In the genomic region with DNA sequence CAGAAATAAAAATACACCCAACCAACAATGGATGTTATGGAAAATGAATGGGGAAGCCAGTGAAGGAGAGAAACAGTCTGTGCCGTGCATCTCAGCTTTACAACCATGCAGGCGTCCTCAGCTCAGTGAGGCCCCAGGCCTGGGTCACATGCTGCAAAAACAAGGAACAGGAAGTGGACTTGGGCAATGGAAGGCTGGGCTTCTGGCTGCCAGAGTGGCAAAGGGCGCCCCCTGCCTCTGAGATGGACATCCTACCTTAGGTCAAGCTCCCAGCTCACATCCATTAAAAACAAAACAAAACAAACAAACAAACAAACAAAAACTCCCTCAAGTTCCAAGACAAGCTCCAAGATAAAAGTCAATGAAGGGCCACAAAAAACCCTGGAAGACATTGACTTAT, we compare ENCODE assay signal across 8 cellular contexts. TPM values are rescaled to one million over a fixed set of nuclear protein-coding genes. Genes with fewer than 3 reads are reported as not detected.
DNase-seq lines count a peak whose midpoint lies in the region; ATAC-seq, FAIRE-seq and TF ChIP-seq lines count a peak whose summit lies in the region.

No MANE protein-coding gene starts in this region.

- no peaks in the 10 kb centered on the region for H3K27me3 ChIP-seq in right cardiac atrium (ENCODE audit: control insufficient read depth, insufficient read depth)

- no peaks in the 10 kb centered on the region for H3K4me1 ChIP-seq in right cardiac atrium (ENCODE audit: control insufficient read depth, insufficient read depth, low read length)

- no peaks in the 10 kb centered on the region for H3K9me3 Mint-ChIP-seq in activated T-cell treated with anti-CD3 and anti-CD28 coated beads, Interleukin-2, amount 50 U/mL, for 24 hours

- no peaks in the 10 kb centered on the region for H3K9me3 ChIP-seq in right cardiac atrium (ENCODE audit: control insufficient read depth, low read length)

- peak; percentile 44 to 62 for ATAC-seq in right cardiac atrium
- no peak for ATAC-seq in HG03175 (IDR thresholded peaks at IDR 0.05; ENCODE audit: unreplicated experiment)
- ATAC-seq in omental fat pad (ENCODE audit: low FRiP score): no peak

- no peak overlapping the region for H3K27ac ChIP-seq in right cardiac atrium (ENCODE audit: low read length)

- 77% methylated on average over 3 of the region's 3 CpGs for WGBS in right cardiac atrium

- peak; percentile 16 for DNase-seq in activated T-cell treated with anti-CD3 and anti-CD28 coated beads for 48 hours (ENCODE audit: low read depth)
- no peak for DNase-seq in activated T-cell treated with anti-CD3 and anti-CD28 coated beads, Interleukin-2, amount 50 U/mL, for 24 hours
- peak; percentile 4 for DNase-seq in HTR-8/SVneo (ENCODE audit: insufficient read length, low spot score)
- DNase-seq in activated CD4-positive, alpha-beta T cell treated with anti-CD3 and anti-CD28 coated beads, Interleukin-2, amount 50 U/mL, for 48 hours: peak; percentile 36 to 48
- peak; percentile 35 to 75 (median 49) for DNase-seq in right cardiac atrium
- peak; percentile 24 for DNase-seq in stimulated activated CD8-positive, alpha-beta memory T cell treated with anti-CD3 and anti-CD28 coated beads, Interleukin-4, amount 100 ng/mL, for 24 hours (ENCODE audit: low read depth)
- DNase-seq in omental fat pad (ENCODE audit: low spot score): no peak

- H3K4me1 Mint-ChIP-seq in activated T-cell treated with anti-CD3 and anti-CD28 coated beads, Interleukin-2, amount 50 U/mL, for 24 hours (ENCODE audit: low read depth): peaks cover 16% of the 10 kb centered on the region

- FAIRE-seq in HTR-8/SVneo (lab: Jason Lieb, UNC): no peak

- H3K27me3 Mint-ChIP-seq in activated T-cell treated with anti-CD3 and anti-CD28 coated beads, Interleukin-2, amount 50 U/mL, for 24 hours: no peaks in the 10 kb centered on the region

- H3K36me3 Mint-ChIP-seq in activated T-cell treated with anti-CD3 and anti-CD28 coated beads, Interleukin-2, amount 50 U/mL, for 24 hours (ENCODE audit: low read depth): peaks cover 72% of the 10 kb centered on the region

- intact Hi-C loops in right cardiac atrium (cut with DNase I): no loop called here

- no peak overlapping the region for H3K27ac Mint-ChIP-seq in activated T-cell treated with anti-CD3 and anti-CD28 coated beads, Interleukin-2, amount 50 U/mL, for 24 hours

- H3K4me3 ChIP-seq in right cardiac atrium (ENCODE audit: low read length): no peak overlapping the region

- H3K4me3 Mint-ChIP-seq in activated T-cell treated with anti-CD3 and anti-CD28 coated beads, Interleukin-2, amount 50 U/mL, for 24 hours: no peak overlapping the region

- no peak for TF ChIP-seq CTCF in omental fat pad (IDR thresholded peaks at IDR 0.05)

RNA-seq across cellular contexts. Expression of a gene that starts 54.7 kb away (rescaled TPM):
- 1 to 10 TPM; 5.5 to 7.7 (median 6.3) TPM for total RNA-seq in right cardiac atrium
- 3.7 TPM for polyA plus RNA-seq in right cardiac atrium
- total RNA-seq in omental fat pad: 10 to 100 TPM in 1 of 4 donors, 1 to 10 TPM in 3; 3.7 to 18.8 (median 4.5) TPM

Comparison
In these comparisons a context has a peak if more than half of its experiments do, and no peak if none do; other contexts are left out.
1. DNase-seq: peak in activated T-cell treated with anti-CD3 and anti-CD28 coated beads for 48 hours (single experiment), HTR-8/SVneo (single experiment), activated CD4-positive, alpha-beta T cell treated with anti-CD3 and anti-CD28 coated beads, Interleukin-2, amount 50 U/mL, for 48 hours (2 of 2), right cardiac atrium (3 of 3) and stimulated activated CD8-positive, alpha-beta memory T cell treated with anti-CD3 and anti-CD28 coated beads, Interleukin-4, amount 100 ng/mL, for 24 hours (single experiment); none in activated T-cell treated with anti-CD3 and anti-CD28 coated beads, Interleukin-2, amount 50 U/mL, for 24 hours (single experiment) and omental fat pad (single experiment).
2. ATAC-seq: peak in right cardiac atrium (2 of 2); none in HG03175 (single experiment) and omental fat pad (single experiment).